ENCODE assay signal across 2 cellular contexts in genomic region chr11:65857500-65858353, GRCh38.
TF ChIP-seq lines count a peak whose summit lies in the region.

Gene CFL1, minus strand, starts transcription at chr11:65858180. Its CDS starts 81 bp downstream, at chr11:65858099.

TF ChIP-seq in A549, 52 proteins besides CTCF, POLR2A, EP300 and RAD21 (continued from another document and continues in another):
- TF ChIP-seq REST (IDR thresholded peaks at IDR 0.05): peak; percentile 56; the same call in 1 of the 2 replicates
- TF ChIP-seq HMGXB4 (CRISPR knock-in tag; IDR thresholded peaks at IDR 0.05; ENCODE audit: borderline replicate concordance): no peak
- TF ChIP-seq PHF8 (IDR thresholded peaks at IDR 0.05; ENCODE audit: borderline replicate concordance, low read depth): peak; percentile 93
- TF ChIP-seq KDM5A (IDR thresholded peaks at IDR 0.05): peak; percentile 37; the same call in 1 of the 2 replicates
- TF ChIP-seq MYC (IDR thresholded peaks at IDR 0.05; ENCODE audit: borderline replicate concordance, low read length): no peak
- TF ChIP-seq NFE2L2 (conservative IDR thresholded peaks at IDR 0.05; ENCODE audit: low read length): no peak
- TF ChIP-seq KDM1A (IDR thresholded peaks at IDR 0.05; ENCODE audit: low read depth): no peak
- TF ChIP-seq, protein P1, sequence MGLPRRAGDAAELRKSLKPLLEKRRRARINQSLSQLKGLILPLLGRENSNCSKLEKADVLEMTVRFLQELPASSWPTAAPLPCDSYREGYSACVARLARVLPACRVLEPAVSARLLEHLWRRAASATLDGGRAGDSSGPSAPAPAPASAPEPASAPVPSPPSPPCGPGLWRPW (IDR thresholded peaks at IDR 0.05): no peak
- TF ChIP-seq, protein P2, sequence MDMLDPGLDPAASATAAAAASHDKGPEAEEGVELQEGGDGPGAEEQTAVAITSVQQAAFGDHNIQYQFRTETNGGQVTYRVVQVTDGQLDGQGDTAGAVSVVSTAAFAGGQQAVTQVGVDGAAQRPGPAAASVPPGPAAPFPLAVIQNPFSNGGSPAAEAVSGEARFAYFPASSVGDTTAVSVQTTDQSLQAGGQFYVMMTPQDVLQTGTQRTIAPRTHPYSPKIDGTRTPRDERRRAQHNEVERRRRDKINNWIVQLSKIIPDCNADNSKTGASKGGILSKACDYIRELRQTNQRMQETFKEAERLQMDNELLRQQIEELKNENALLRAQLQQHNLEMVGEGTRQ (IDR thresholded peaks at IDR 0.05): no peak
- TF ChIP-seq MAFK (IDR thresholded peaks at IDR 0.05; ENCODE audit: partially characterized antibody): no peak
- no peak for TF ChIP-seq JUNB (IDR thresholded peaks at IDR 0.05)
- no peak for TF ChIP-seq FOXS1 (CRISPR knock-in tag; IDR thresholded peaks at IDR 0.05)
- no peak for TF ChIP-seq HEYL (CRISPR knock-in tag; IDR thresholded peaks at IDR 0.05)
- TF ChIP-seq ZC3H11A (IDR thresholded peaks at IDR 0.05): no peak
- TF ChIP-seq FOSL2 (IDR thresholded peaks at IDR 0.05): no peak
- no peak for TF ChIP-seq FOSL2 (CRISPR knock-in tag; IDR thresholded peaks at IDR 0.05)
- no peak for TF ChIP-seq CBX2 (IDR thresholded peaks at IDR 0.05; ENCODE audit: borderline replicate concordance, low read depth)
- no peak for TF ChIP-seq ELK1 (IDR thresholded peaks at IDR 0.05; ENCODE audit: low read depth, low read length)
- no peak for TF ChIP-seq HOXB13 (CRISPR knock-in tag; IDR thresholded peaks at IDR 0.05; ENCODE audit: low read depth)
- no peak for TF ChIP-seq CBX8 (IDR thresholded peaks at IDR 0.05)
- TF ChIP-seq ZFP36 (IDR thresholded peaks at IDR 0.05; ENCODE audit: borderline replicate concordance, partially characterized antibody): no peak
- TF ChIP-seq EHMT2 (IDR thresholded peaks at IDR 0.05; ENCODE audit: low read depth): no peak
- TF ChIP-seq POLR2AphosphoS2 (conservative IDR thresholded peaks at IDR 0.05; ENCODE audit: low read length): no peak
- peak; percentile 73; the same call in 1 of the 2 replicates for TF ChIP-seq PBX3 (IDR thresholded peaks at IDR 0.05)
- 0 out of 2 replicates have a peak, but pooled peaks have one; percentile 44 for TF ChIP-seq RFX5 (IDR thresholded peaks at IDR 0.05)
- TF ChIP-seq CEBPB (IDR thresholded peaks at IDR 0.05): no peak; a peak in 1 of 4 replicates
- TF ChIP-seq RNF2 (IDR thresholded peaks at IDR 0.05; ENCODE audit: borderline replicate concordance, low read depth): no peak
- no peak for TF ChIP-seq HDAC2 (IDR thresholded peaks at IDR 0.05)

TF ChIP-seq in WTC11, 78 proteins besides CTCF, POLR2A, EP300 and RAD21 (continued from another document and continues in another):
- TF ChIP-seq, protein P3, sequence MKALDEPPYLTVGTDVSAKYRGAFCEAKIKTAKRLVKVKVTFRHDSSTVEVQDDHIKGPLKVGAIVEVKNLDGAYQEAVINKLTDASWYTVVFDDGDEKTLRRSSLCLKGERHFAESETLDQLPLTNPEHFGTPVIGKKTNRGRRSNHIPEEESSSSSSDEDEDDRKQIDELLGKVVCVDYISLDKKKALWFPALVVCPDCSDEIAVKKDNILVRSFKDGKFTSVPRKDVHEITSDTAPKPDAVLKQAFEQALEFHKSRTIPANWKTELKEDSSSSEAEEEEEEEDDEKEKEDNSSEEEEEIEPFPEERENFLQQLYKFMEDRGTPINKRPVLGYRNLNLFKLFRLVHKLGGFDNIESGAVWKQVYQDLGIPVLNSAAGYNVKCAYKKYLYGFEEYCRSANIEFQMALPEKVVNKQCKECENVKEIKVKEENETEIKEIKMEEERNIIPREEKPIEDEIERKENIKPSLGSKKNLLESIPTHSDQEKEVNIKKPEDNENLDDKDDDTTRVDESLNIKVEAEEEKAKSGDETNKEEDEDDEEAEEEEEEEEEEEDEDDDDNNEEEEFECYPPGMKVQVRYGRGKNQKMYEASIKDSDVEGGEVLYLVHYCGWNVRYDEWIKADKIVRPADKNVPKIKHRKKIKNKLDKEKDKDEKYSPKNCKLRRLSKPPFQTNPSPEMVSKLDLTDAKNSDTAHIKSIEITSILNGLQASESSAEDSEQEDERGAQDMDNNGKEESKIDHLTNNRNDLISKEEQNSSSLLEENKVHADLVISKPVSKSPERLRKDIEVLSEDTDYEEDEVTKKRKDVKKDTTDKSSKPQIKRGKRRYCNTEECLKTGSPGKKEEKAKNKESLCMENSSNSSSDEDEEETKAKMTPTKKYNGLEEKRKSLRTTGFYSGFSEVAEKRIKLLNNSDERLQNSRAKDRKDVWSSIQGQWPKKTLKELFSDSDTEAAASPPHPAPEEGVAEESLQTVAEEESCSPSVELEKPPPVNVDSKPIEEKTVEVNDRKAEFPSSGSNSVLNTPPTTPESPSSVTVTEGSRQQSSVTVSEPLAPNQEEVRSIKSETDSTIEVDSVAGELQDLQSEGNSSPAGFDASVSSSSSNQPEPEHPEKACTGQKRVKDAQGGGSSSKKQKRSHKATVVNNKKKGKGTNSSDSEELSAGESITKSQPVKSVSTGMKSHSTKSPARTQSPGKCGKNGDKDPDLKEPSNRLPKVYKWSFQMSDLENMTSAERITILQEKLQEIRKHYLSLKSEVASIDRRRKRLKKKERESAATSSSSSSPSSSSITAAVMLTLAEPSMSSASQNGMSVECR (CRISPR knock-in tag; IDR thresholded peaks at IDR 0.05; ENCODE audit: borderline replicate concordance): peak; percentile 50; the same call in 1 of the 2 replicates
- TF ChIP-seq SOX15 (CRISPR knock-in tag; IDR thresholded peaks at IDR 0.05) (no peak), FOXK1 (CRISPR knock-in tag; IDR thresholded peaks at IDR 0.05) (peak; percentile 87), JUN (CRISPR knock-in tag; IDR thresholded peaks at IDR 0.05) (0 out of 2 replicates have a peak, but pooled peaks have one; percentile 29), ETV6 (CRISPR knock-in tag; IDR thresholded peaks at IDR 0.05) (peak; percentile 89), E2F4 (CRISPR knock-in tag; IDR thresholded peaks at IDR 0.05; ENCODE audit: borderline replicate concordance, low read depth) (peak; percentile 72; the same call in 1 of the 2 replicates), RORB (CRISPR knock-in tag; IDR thresholded peaks at IDR 0.05) (no peak), ZNF263 (CRISPR knock-in tag; IDR thresholded peaks at IDR 0.05; ENCODE audit: low read depth) (no peak), GTF2I (CRISPR knock-in tag; conservative IDR thresholded peaks at IDR 0.05) (no peak), FOXJ3 (CRISPR knock-in tag; IDR thresholded peaks at IDR 0.05; ENCODE audit: borderline replicate concordance) (no peak), MXD4 (CRISPR knock-in tag; IDR thresholded peaks at IDR 0.05; ENCODE audit: borderline replicate concordance) (no peak), ZNF317 (CRISPR knock-in tag; IDR thresholded peaks at IDR 0.05; ENCODE audit: borderline replicate concordance, low read depth) (no peak), CBFB (CRISPR knock-in tag; IDR thresholded peaks at IDR 0.05; ENCODE audit: low read depth) (0 out of 2 replicates have a peak, but pooled peaks have one; percentile 17), MYBL2 (CRISPR knock-in tag; IDR thresholded peaks at IDR 0.05) (peak; percentile 79), HMGA2 (CRISPR knock-in tag; IDR thresholded peaks at IDR 0.05) (no peak), TCF7 (CRISPR knock-in tag; IDR thresholded peaks at IDR 0.05; ENCODE audit: low read depth) (no peak), USF1 (CRISPR knock-in tag; IDR thresholded peaks at IDR 0.05) (peak; percentile 48; the same call in 1 of the 2 replicates), SMAD3 (CRISPR knock-in tag; IDR thresholded peaks at IDR 0.05; ENCODE audit: borderline replicate concordance) (no peak; the same call in 1 of the 2 replicates), ZMAT4 (CRISPR knock-in tag; IDR thresholded peaks at IDR 0.05) (no peak), ESRRA (CRISPR knock-in tag; IDR thresholded peaks at IDR 0.05; ENCODE audit: borderline replicate concordance) (no peak), ZNF396 (CRISPR knock-in tag; IDR thresholded peaks at IDR 0.05; ENCODE audit: borderline replicate concordance) (no peak), KAT7 (CRISPR knock-in tag; IDR thresholded peaks at IDR 0.05; ENCODE audit: borderline replicate concordance) (no peak), NFE2L1 (CRISPR knock-in tag; IDR thresholded peaks at IDR 0.05) (peak; percentile 69), PRRX2 (CRISPR knock-in tag; IDR thresholded peaks at IDR 0.05) (no peak), ZNF532 (CRISPR knock-in tag; IDR thresholded peaks at IDR 0.05; ENCODE audit: borderline replicate concordance) (no peak)
- TF ChIP-seq, protein P4, sequence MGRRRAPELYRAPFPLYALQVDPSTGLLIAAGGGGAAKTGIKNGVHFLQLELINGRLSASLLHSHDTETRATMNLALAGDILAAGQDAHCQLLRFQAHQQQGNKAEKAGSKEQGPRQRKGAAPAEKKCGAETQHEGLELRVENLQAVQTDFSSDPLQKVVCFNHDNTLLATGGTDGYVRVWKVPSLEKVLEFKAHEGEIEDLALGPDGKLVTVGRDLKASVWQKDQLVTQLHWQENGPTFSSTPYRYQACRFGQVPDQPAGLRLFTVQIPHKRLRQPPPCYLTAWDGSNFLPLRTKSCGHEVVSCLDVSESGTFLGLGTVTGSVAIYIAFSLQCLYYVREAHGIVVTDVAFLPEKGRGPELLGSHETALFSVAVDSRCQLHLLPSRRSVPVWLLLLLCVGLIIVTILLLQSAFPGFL (CRISPR knock-in tag; IDR thresholded peaks at IDR 0.05; ENCODE audit: borderline replicate concordance): no peak
- TF ChIP-seq, protein P2 (CRISPR knock-in tag; IDR thresholded peaks at IDR 0.05): no peak; the same call in 1 of the 2 replicates
- TF ChIP-seq, protein P5, sequence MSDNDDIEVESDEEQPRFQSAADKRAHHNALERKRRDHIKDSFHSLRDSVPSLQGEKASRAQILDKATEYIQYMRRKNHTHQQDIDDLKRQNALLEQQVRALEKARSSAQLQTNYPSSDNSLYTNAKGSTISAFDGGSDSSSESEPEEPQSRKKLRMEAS (CRISPR knock-in tag; IDR thresholded peaks at IDR 0.05): peak; percentile 59
- TF ChIP-seq, protein P6, sequence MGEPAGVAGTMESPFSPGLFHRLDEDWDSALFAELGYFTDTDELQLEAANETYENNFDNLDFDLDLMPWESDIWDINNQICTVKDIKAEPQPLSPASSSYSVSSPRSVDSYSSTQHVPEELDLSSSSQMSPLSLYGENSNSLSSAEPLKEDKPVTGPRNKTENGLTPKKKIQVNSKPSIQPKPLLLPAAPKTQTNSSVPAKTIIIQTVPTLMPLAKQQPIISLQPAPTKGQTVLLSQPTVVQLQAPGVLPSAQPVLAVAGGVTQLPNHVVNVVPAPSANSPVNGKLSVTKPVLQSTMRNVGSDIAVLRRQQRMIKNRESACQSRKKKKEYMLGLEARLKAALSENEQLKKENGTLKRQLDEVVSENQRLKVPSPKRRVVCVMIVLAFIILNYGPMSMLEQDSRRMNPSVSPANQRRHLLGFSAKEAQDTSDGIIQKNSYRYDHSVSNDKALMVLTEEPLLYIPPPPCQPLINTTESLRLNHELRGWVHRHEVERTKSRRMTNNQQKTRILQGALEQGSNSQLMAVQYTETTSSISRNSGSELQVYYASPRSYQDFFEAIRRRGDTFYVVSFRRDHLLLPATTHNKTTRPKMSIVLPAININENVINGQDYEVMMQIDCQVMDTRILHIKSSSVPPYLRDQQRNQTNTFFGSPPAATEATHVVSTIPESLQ (CRISPR knock-in tag; IDR thresholded peaks at IDR 0.05): no peak; the same call in 1 of the 2 replicates
